Comparison of ENCODE assay signal across 10 cellular contexts in the genomic region with DNA sequence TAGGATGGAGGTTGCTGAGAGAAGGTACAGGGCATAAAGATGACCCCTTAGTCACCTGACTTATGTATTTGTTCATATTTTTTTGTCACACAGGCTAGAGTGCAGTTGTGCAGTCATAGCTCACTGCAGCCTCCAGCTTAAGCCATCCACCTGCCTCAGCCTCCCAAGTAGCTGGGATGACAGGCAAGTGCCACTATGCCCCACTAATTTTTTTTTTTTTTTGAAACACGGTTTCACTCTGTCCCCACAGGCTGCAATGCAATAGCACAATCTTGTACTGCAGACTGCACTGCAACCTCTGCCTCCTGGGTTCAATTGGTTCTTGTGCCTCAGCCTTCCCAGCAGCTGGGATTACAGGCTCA. TPM values are rescaled to one million over a fixed set of nuclear protein-coding genes. Genes with fewer than 3 reads are reported as not detected.
DNase-seq lines count a peak whose midpoint lies in the region; ATAC-seq and TF ChIP-seq lines count a peak whose summit lies in the region.
"Had no signal": no experiment of that assay in that cellular context is flagged by ENCODE, and none has a peak within 500 bp of the region (broad histone marks: within the 10 kb centered on the region; RNA-seq: fewer than 3 reads in every experiment).

No MANE protein-coding gene starts in this region.

- peaks cover 2 to 7% (median 6%) of the 10 kb centered on the region in 3 experiments; a peak in 3 of 7 replicates for H3K36me3 Mint-ChIP-seq in H9 (ENCODE audit: insufficient read depth in 1 of 3, low read depth in 3 of 3)
- H3K36me3 Mint-ChIP-seq in activated naive CD8-positive, alpha-beta T cell treated with anti-CD3 and anti-CD28 coated beads for 36 hours = peaks cover 7% of the 10 kb centered on the region
- H3K36me3 Mint-ChIP-seq in naive thymus-derived CD4-positive, alpha-beta T cell = peaks cover 0 to 5% (median 0%) of the 10 kb centered on the region in 5 donors

- no peaks in the 10 kb centered on the region; the same call in 1 of the 2 replicates for H3K27me3 ChIP-seq in H9 (ENCODE audit: insufficient read depth, low read length)
- no peaks in the 10 kb centered on the region for H3K27me3 ChIP-seq in naive thymus-derived CD4-positive, alpha-beta T cell (ENCODE audit: control insufficient read depth in 2 of 2, insufficient read depth in 2 of 2, low read length in 2 of 2)
- H3K27me3 ChIP-seq in SJCRH30 = peaks cover 6% of the 10 kb centered on the region; the same call in 1 of the 2 replicates
- H3K27me3 ChIP-seq: adrenal gland had no signal

- no peak overlapping the region for H4K91ac ChIP-seq in H9 (ENCODE audit: insufficient read length, low read depth, low read length)

- no peak overlapping the region for H3K14ac ChIP-seq in H9 (ENCODE audit: insufficient read depth, low read length)

- CTCF ChIA-PET in naive thymus-derived CD4-positive, alpha-beta T cell (lab: Charles Lee) = interaction anchor here (0.5 to 3.3 kb wide), 8 partner anchors 8 to 213 kb away, joined by 3 to 8 read pairs (median 4); no protein-coding TSS in a partner anchor

- no peak overlapping the region for H3K4me2 ChIP-seq in H9 (ENCODE audit: insufficient read depth, insufficient read length, low read length)

- no peak for ATAC-seq in naive thymus-derived CD4-positive, alpha-beta T cell
- ATAC-seq in HG02970 (IDR thresholded peaks at IDR 0.05; ENCODE audit: low FRiP score, unreplicated experiment) (no peak), esophagus mucosa (no peak), HG03439 (IDR thresholded peaks at IDR 0.05; ENCODE audit: unreplicated experiment) (no peak)

- H3K23me2 ChIP-seq in H9 (ENCODE audit: insufficient read length, low read depth, low read length, poor library complexity, severe bottlenecking) = peaks cover 15% of the 10 kb centered on the region

- no peaks in the 10 kb centered on the region for H4K20me1 ChIP-seq in H9 (ENCODE audit: control insufficient read depth, insufficient read depth, insufficient read length)

- H3K27me3 Mint-ChIP-seq in H9 (ENCODE audit: low read depth) = peaks cover 31% of the 10 kb centered on the region
- H3K27me3 Mint-ChIP-seq in activated naive CD8-positive, alpha-beta T cell treated with anti-CD3 and anti-CD28 coated beads for 36 hours = no peaks in the 10 kb centered on the region
- H3K27me3 Mint-ChIP-seq in naive thymus-derived CD4-positive, alpha-beta T cell = no peaks in the 10 kb centered on the region
- H3K27me3 Mint-ChIP-seq: stimulated activated naive B cell treated with anti-CD40 and anti-IgM and Interleukin-4, amounts not matched to agents 10 μg/mL and 1 μg/mL and 100 μg/mL, for 72 hours had no signal

- H2BK15ac ChIP-seq in H9 (ENCODE audit: low read depth, low read length) = no peak overlapping the region

- no peak overlapping the region for H2AFZ ChIP-seq in H9 (ENCODE audit: low read length)

- no peak overlapping the region for H3K27ac Mint-ChIP-seq in H9
- no peak overlapping the region for H3K27ac Mint-ChIP-seq in activated naive CD8-positive, alpha-beta T cell treated with anti-CD3 and anti-CD28 coated beads for 36 hours
- H3K27ac Mint-ChIP-seq in naive thymus-derived CD4-positive, alpha-beta T cell = peak overlapping the region in 8 of 9 donors; percentile 62 to 86 (median 80)

- H3K79me1 ChIP-seq in H9 (ENCODE audit: insufficient read depth, low read depth, low read length, poor library complexity, severe bottlenecking) = no peaks in the 10 kb centered on the region

- TF ChIP-seq CTCF in AG10803 (conservative IDR thresholded peaks at IDR 0.05; ENCODE audit: low read length) (0 out of 2 replicates have a peak, but pooled peaks have one; percentile 0), H9 (conservative IDR thresholded peaks at IDR 0.05) (no peak)

- H2BK120ac ChIP-seq in H9 (ENCODE audit: low read depth, low read length, poor library complexity, severe bottlenecking) = no peak overlapping the region

- no peaks in the 10 kb centered on the region for H3K9me3 ChIP-seq in H9 (ENCODE audit: control insufficient read depth, low read depth, low read length)
- H3K9me3 ChIP-seq in naive thymus-derived CD4-positive, alpha-beta T cell (ENCODE audit: control insufficient read depth in 2 of 3, low read length in 3 of 3) = no peaks in the 10 kb centered on the region
- H3K9me3 ChIP-seq in SJCRH30 (replicated peaks) = no peaks in the 10 kb centered on the region
- H3K9me3 ChIP-seq: adrenal gland had no signal

- POLR2A ChIA-PET in naive thymus-derived CD4-positive, alpha-beta T cell (lab: Charles Lee) = interaction anchor here (0.6 to 2.8 kb wide), 23 partner anchors 8 to 345 kb away, joined by 3 to 15 read pairs (median 4); partner anchors contain the start of genes AP4M1, GAL3ST4, GPC2 and MCM7

- H2BK5ac ChIP-seq in H9 (ENCODE audit: insufficient read length, low read length) = no peak overlapping the region

- intact Hi-C loops in naive thymus-derived CD4-positive, alpha-beta T cell (cut with micrococcal nuclease) = no loop called here

- no peak overlapping the region for H4K8ac ChIP-seq in H9 (replicated peaks; ENCODE audit: insufficient read length, low read depth, low read length)

- no CpG with 5 or more reads among the region's 1 CpG for WGBS in H9 (ENCODE audit: extremely low coverage, insufficient read length, low lambda C conversion rate)

- no peak overlapping the region for H3K56ac ChIP-seq in H9 (ENCODE audit: insufficient read length, low read depth, low read length)

- DNase-seq in AG10803 (ENCODE audit: low read depth) (no peak), H9 (no peak), SJCRH30 (no peak)
- DNase-seq in activated naive CD8-positive, alpha-beta T cell treated with anti-CD3 and anti-CD28 coated beads for 36 hours = no peak
- no peak for DNase-seq in naive thymus-derived CD4-positive, alpha-beta T cell
- DNase-seq: stimulated activated naive B cell treated with anti-CD40 and anti-IgM and Interleukin-4, amounts not matched to agents 10 μg/mL and 1 μg/mL and 100 μg/mL, for 72 hours had no signal

- no peak overlapping the region for H2BK20ac ChIP-seq in H9 (ENCODE audit: low read depth, low read length, poor library complexity, severe bottlenecking)

- peaks cover 4% of the 10 kb centered on the region; the same call in 1 of the 2 replicates for H3K4me1 ChIP-seq in H9 (ENCODE audit: insufficient read depth, low read length)
- peaks cover 20 to 33% of the 10 kb centered on the region in 2 donors for H3K4me1 ChIP-seq in naive thymus-derived CD4-positive, alpha-beta T cell (ENCODE audit: control insufficient read depth in 2 of 2, insufficient read depth in 2 of 2, low read length in 2 of 2)
- no peaks in the 10 kb centered on the region for H3K4me1 ChIP-seq in SJCRH30

- H3K9me3 Mint-ChIP-seq in H9 = no peaks in the 10 kb centered on the region
- no peaks in the 10 kb centered on the region for H3K9me3 Mint-ChIP-seq in activated naive CD8-positive, alpha-beta T cell treated with anti-CD3 and anti-CD28 coated beads for 36 hours
- H3K9me3 Mint-ChIP-seq in naive thymus-derived CD4-positive, alpha-beta T cell = peaks cover 0 to 4% (median 0%) of the 10 kb centered on the region in 11 donors
- H3K9me3 Mint-ChIP-seq: stimulated activated naive B cell treated with anti-CD40 and anti-IgM and Interleukin-4, amounts not matched to agents 10 μg/mL and 1 μg/mL and 100 μg/mL, for 72 hours had no signal

- no peak overlapping the region for H3K23ac ChIP-seq in H9 (ENCODE audit: insufficient read length, low read depth, low read length)

- no peak overlapping the region for H4K5ac ChIP-seq in H9 (ENCODE audit: insufficient read length, low read depth, low read length)

- no peak overlapping the region for H3K4ac ChIP-seq in H9 (ENCODE audit: low read depth, low read length)

- no peak overlapping the region for H2AK5ac ChIP-seq in H9 (ENCODE audit: insufficient read length, low read length)

- no peak overlapping the region for H3K9ac ChIP-seq in H9 (ENCODE audit: extremely low read depth, insufficient read length, low read length)

- H3K79me2 ChIP-seq in H9 (ENCODE audit: insufficient read depth, low read length) = no peaks in the 10 kb centered on the region

- H3K18ac ChIP-seq in H9 (ENCODE audit: insufficient read length, low read depth, low read length) = no peak overlapping the region

- H3K4me1 Mint-ChIP-seq in H9 = peaks cover 10 to 15% of the 10 kb centered on the region in 2 experiments
- peaks cover 30% of the 10 kb centered on the region for H3K4me1 Mint-ChIP-seq in activated naive CD8-positive, alpha-beta T cell treated with anti-CD3 and anti-CD28 coated beads for 36 hours
- H3K4me1 Mint-ChIP-seq in naive thymus-derived CD4-positive, alpha-beta T cell = peaks cover 13 to 51% (median 33%) of the 10 kb centered on the region in 7 donors

- H3T11ph ChIP-seq in H9 (ENCODE audit: low read length) = no peak overlapping the region

- H3K4me3 ChIP-seq in AG10803 (ENCODE audit: low read length) (no peak overlapping the region), SJCRH30 (no peak overlapping the region; the same call in 1 of the 2 replicates)
- H3K4me3 ChIP-seq in naive thymus-derived CD4-positive, alpha-beta T cell (ENCODE audit: low read length) = peak overlapping the region; percentile 99

- H3K4me3 Mint-ChIP-seq in H9 = peak overlapping the region; percentile 98 to 99; a peak in 4 of 5 replicates
- peak overlapping the region; percentile 99 for H3K4me3 Mint-ChIP-seq in activated naive CD8-positive, alpha-beta T cell treated with anti-CD3 and anti-CD28 coated beads for 36 hours
- H3K4me3 Mint-ChIP-seq in naive thymus-derived CD4-positive, alpha-beta T cell = peak overlapping the region; percentile 66 to 100 (median 91)

- no peak overlapping the region for H2BK12ac ChIP-seq in H9 (ENCODE audit: insufficient read length, low read depth, low read length)

- peaks cover 0 to 22% (median 0%) of the 10 kb centered on the region in 3 experiments for H3K36me3 ChIP-seq in naive thymus-derived CD4-positive, alpha-beta T cell (ENCODE audit: control insufficient read depth in 2 of 3, insufficient read depth in 3 of 3, low read length in 3 of 3)
- H3K36me3 ChIP-seq in SJCRH30 = no peaks in the 10 kb centered on the region
- H3K36me3 ChIP-seq: adrenal gland had no signal

- H3K27ac ChIP-seq in H9 (ENCODE audit: insufficient read length, low read depth, low read length) (no peak overlapping the region), SJCRH30 (no peak overlapping the region)
- H3K27ac ChIP-seq in naive thymus-derived CD4-positive, alpha-beta T cell (ENCODE audit: low read depth, low read length) = peak overlapping the region; percentile 98

RNA-seq across cellular contexts. Expression of gene MBLAC1, which starts 1.8 kb away (rescaled TPM):
- total RNA-seq in H9 (2021) (1.6 and 1.9 TPM in 2 replicates), esophagus mucosa (1.7 TPM)
- total RNA-seq in activated naive CD8-positive, alpha-beta T cell treated with anti-CD3 and anti-CD28 coated beads for 36 hours = 1 to 10 TPM; 3.2 to 3.3 TPM
- 1 to 10 TPM; 4.5 to 6.3 (median 5.8) TPM for total RNA-seq in naive thymus-derived CD4-positive, alpha-beta T cell
- 1 to 10 TPM; 1.5 to 2.3 TPM for polyA plus RNA-seq in naive thymus-derived CD4-positive, alpha-beta T cell
- total RNA-seq in SJCRH30 (2014; rRNA removed; shearing (Covaris generic)) = 1.4 and 1.6 TPM in 2 replicates

RNA-seq across cellular contexts. Expression of gene CNPY4, which starts 9.1 kb away (rescaled TPM):
- total RNA-seq in H9 (2021) (10.4 and 12.3 TPM in 2 replicates), esophagus mucosa (3.4 TPM)
- total RNA-seq in activated naive CD8-positive, alpha-beta T cell treated with anti-CD3 and anti-CD28 coated beads for 36 hours = 10 to 100 TPM; 10.1 to 10.2 TPM
- 10 to 100 TPM; 22.1 to 68.2 (median 40.3) TPM for total RNA-seq in naive thymus-derived CD4-positive, alpha-beta T cell
- 10 to 100 TPM; 21.5 to 22.3 TPM for polyA plus RNA-seq in naive thymus-derived CD4-positive, alpha-beta T cell
- total RNA-seq in SJCRH30 (2014; rRNA removed; shearing (Covaris generic)) = 13.2 and 13.7 TPM in 2 replicates

RNA-seq across cellular contexts. Expression of gene TAF6, which starts 9.4 kb away (rescaled TPM):
- total RNA-seq in H9 (2021) (87.1 and 88.9 TPM in 2 replicates), esophagus mucosa (23.3 TPM)
- total RNA-seq in activated naive CD8-positive, alpha-beta T cell treated with anti-CD3 and anti-CD28 coated beads for 36 hours = 10 to 100 TPM; 59.7 to 61.1 TPM
- total RNA-seq in naive thymus-derived CD4-positive, alpha-beta T cell = 10 to 100 TPM; 39.5 to 68.1 (median 55.0) TPM
- 10 to 100 TPM; 30.8 to 45.0 TPM for polyA plus RNA-seq in naive thymus-derived CD4-positive, alpha-beta T cell
- total RNA-seq in SJCRH30 (2014; rRNA removed; shearing (Covaris generic)) = 42.2 and 47.8 TPM in 2 replicates

RNA-seq across cellular contexts. Expression of gene LAMTOR4, which starts 20.1 kb away (rescaled TPM):
- total RNA-seq in H9 (2021) (164 and 179 TPM in 2 replicates), esophagus mucosa (71.1 TPM)
- 100 to 1,000 TPM; 101 to 104 TPM for total RNA-seq in activated naive CD8-positive, alpha-beta T cell treated with anti-CD3 and anti-CD28 coated beads for 36 hours
- total RNA-seq in naive thymus-derived CD4-positive, alpha-beta T cell = 100 to 1,000 TPM; 132 to 200 (median 173) TPM
- 100 to 1,000 TPM; 550 to 555 TPM for polyA plus RNA-seq in naive thymus-derived CD4-positive, alpha-beta T cell
- total RNA-seq in SJCRH30 (2014; rRNA removed; shearing (Covaris generic)) = 65.4 and 84.6 TPM in 2 replicates

RNA-seq across cellular contexts. Expression of gene AP4M1, which starts 27.1 kb away (rescaled TPM):
- 18.8 and 20.2 TPM in 2 replicates for total RNA-seq in H9 (2021)
- 10 to 100 TPM; 13.0 to 13.1 TPM for total RNA-seq in activated naive CD8-positive, alpha-beta T cell treated with anti-CD3 and anti-CD28 coated beads for 36 hours
- 10 to 100 TPM in 3 of 5 experiments, 1 to 10 TPM in 2; 7.5 to 13.8 (median 11.0) TPM for total RNA-seq in naive thymus-derived CD4-positive, alpha-beta T cell
- 1 to 10 TPM; 2.6 to 5.1 TPM for polyA plus RNA-seq in naive thymus-derived CD4-positive, alpha-beta T cell
- total RNA-seq in esophagus mucosa = 15.1 TPM
- total RNA-seq in SJCRH30 (2014; rRNA removed; shearing (Covaris generic)) = 9.9 and 13.9 TPM in 2 replicates

Comparison
In these comparisons a context has a peak if more than half of its experiments do, and no peak if none do; other contexts are left out.
1. H3K27ac Mint-ChIP-seq: peak in naive thymus-derived CD4-positive, alpha-beta T cell (8 of 9); none in H9 (0 of 3) and activated naive CD8-positive, alpha-beta T cell treated with anti-CD3 and anti-CD28 coated beads for 36 hours (single experiment).
2. Peak in every context shown above with its lines, with median percentiles within 50 percentile points of each other: H3K4me3 Mint-ChIP-seq.